11 cellular contexts compared by ENCODE assay signal in the genomic region with DNA sequence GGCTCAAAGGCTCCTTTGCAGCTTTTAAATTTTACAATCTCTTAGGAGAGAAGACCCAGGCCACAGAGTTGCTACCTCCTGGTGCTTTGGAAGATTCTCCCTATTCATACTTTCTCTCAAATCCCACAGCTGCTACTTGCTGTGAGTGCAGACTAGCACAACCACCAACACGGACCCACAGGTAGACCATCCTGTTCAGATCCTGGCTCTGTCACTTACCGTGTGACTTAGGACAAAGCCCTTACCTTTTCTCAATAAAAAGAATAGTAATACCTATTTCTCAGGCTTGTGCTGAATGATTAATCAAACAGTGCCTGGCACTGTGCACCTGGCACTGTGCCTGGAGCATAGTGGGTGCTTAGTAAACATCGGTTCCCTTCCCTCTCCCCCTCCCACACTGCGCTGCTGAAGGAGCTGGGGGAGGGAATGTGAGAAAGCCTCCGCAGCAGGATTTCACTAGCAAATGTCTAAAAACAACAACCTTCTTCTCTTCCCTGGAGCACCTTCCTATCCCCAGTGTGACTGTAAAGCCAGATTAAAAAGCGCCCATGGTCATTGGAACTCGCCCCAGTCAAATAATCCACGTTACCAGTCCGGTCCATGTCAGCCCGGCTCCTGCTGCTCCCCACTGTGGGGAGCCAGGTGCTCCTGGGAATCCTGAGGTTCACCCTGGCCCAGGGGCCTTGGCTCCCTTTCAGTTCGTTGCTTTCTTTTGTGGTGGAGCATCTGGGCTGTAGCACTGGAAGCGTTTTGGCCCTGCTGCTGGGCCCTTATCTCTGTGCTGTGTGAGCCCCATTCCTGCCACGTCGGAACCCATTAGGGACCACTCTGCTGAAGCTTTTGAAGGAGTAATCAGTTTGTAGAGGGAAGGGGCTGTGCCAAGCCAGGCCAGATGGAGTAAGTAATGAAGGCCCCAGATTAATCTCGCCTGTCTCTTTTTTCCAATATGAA.
DNase-seq lines count a peak whose midpoint lies in the region; ATAC-seq, FAIRE-seq and TF ChIP-seq lines count a peak whose summit lies in the region.
"Had no signal": no experiment of that assay in that cellular context is flagged by ENCODE, and none has a peak within 500 bp of the region (broad histone marks: within the 10 kb centered on the region; RNA-seq: fewer than 3 reads in every experiment).

No MANE protein-coding gene starts in this region.

- H3K4me2 ChIP-seq in KMS-11 (no peak overlapping the region), astrocyte (ENCODE audit: low read length) (peak overlapping the region; percentile 17), hepatocyte (peak overlapping the region; percentile 5)

- no peaks in the 10 kb centered on the region for H3K9me2 ChIP-seq in hepatocyte (replicated peaks; ENCODE audit: insufficient read depth)

- H3K4me3 ChIP-seq in KMS-11 (IDR thresholded peaks at IDR 0.05; ENCODE audit: insufficient read depth, low read depth, low read length) (no peak overlapping the region), astrocyte (ENCODE audit: insufficient read depth, low read depth, low read length) (no peak overlapping the region), hepatocyte (no peak overlapping the region), stomach (no peak overlapping the region)

- H3K27me3 ChIP-seq in KMS-11 (ENCODE audit: insufficient read depth, low read depth): no peaks in the 10 kb centered on the region
- H3K27me3 ChIP-seq in astrocyte (ENCODE audit: insufficient read depth, low read length): peaks cover 4% of the 10 kb centered on the region
- no peaks in the 10 kb centered on the region for H3K27me3 ChIP-seq in hepatocyte
- H3K27me3 ChIP-seq in stomach: no peaks in the 10 kb centered on the region

- H3K9me3 ChIP-seq in astrocyte (ENCODE audit: insufficient read depth, low read depth, low read length) (peaks cover 5% of the 10 kb centered on the region), hepatocyte (ENCODE audit: low read depth) (no peaks in the 10 kb centered on the region), stomach (no peaks in the 10 kb centered on the region)

- H3K36me3 Mint-ChIP-seq in astrocyte (ENCODE audit: low read depth, unreplicated experiment): peaks cover 8% of the 10 kb centered on the region

- no peak overlapping the region for H3K4me3 Mint-ChIP-seq in astrocyte (ENCODE audit: unreplicated experiment)

- WGBS in hepatocyte (ENCODE audit: low lambda C conversion rate, missing lambda C conversion rate): 76% methylated on average over 15 of the region's 15 CpGs
- WGBS in stomach, 5 donors: 29 to 48% (median 46%) methylated on average over 13 to 15 of the region's 15 CpGs

- peaks cover 10% of the 10 kb centered on the region for H3K27me3 Mint-ChIP-seq in astrocyte (ENCODE audit: low read depth, unreplicated experiment)

- TF ChIP-seq CTCF in KMS-11 (conservative IDR thresholded peaks at IDR 0.05; ENCODE audit: low read depth, low read length) (no peak), astrocyte (IDR thresholded peaks at IDR 0.05; ENCODE audit: insufficient read depth, low read depth, low read length) (no peak), hepatocyte (IDR thresholded peaks at IDR 0.05; ENCODE audit: poor library complexity) (no peak), stomach (IDR thresholded peaks at IDR 0.05) (no peak)

- H3K27ac ChIP-seq in KMS-11 (no peak overlapping the region), astrocyte (ENCODE audit: low read depth, low read length) (no peak overlapping the region), hepatocyte (peak overlapping the region; percentile 57), stomach (peak overlapping the region; percentile 48 to 77 (median 71))

- H3K4me1 ChIP-seq in KMS-11 (ENCODE audit: low read depth, poor library complexity, severe bottlenecking) (peaks cover 12% of the 10 kb centered on the region), astrocyte (ENCODE audit: insufficient read depth, low read length) (no peaks in the 10 kb centered on the region), hepatocyte (ENCODE audit: insufficient read depth) (peaks cover 7% of the 10 kb centered on the region), stomach (peaks cover 5 to 28% (median 16%) of the 10 kb centered on the region in 4 donors)

- peak; percentile 75 for DNase-seq in astrocyte (ENCODE audit: low read depth)
- no peak for DNase-seq in hepatocyte (ENCODE audit: low spot score)
- peak; percentile 45 for DNase-seq in stomach
- DNase-seq in stimulated activated CD8-positive, alpha-beta memory T cell treated with anti-CD3 and anti-CD28 coated beads, Interleukin-4, amount 100 ng/mL, for 48 hours: no peak
- DNase-seq in HuH-7 (ENCODE audit: low spot score): no peak
- DNase-seq: activated T-cell treated with anti-CD3 and anti-CD28 coated beads for 4 hours; cerebellar nuclear complex; NK-92 treated with Interleukin-12 subunit alpha and Interleukin-12 subunit beta, amount 100 ng/mL, for 24 hours had no signal

- no peak for TF ChIP-seq POLR2A in stomach (IDR thresholded peaks at IDR 0.05)

- no peak overlapping the region for H3K9ac ChIP-seq in KMS-11
- no peak overlapping the region for H3K9ac ChIP-seq in astrocyte (ENCODE audit: low read length)

- TF ChIP-seq EP300 in stomach (IDR thresholded peaks at IDR 0.05): no peak

- H3K27ac Mint-ChIP-seq in astrocyte (ENCODE audit: unreplicated experiment): no peak overlapping the region

- intact Hi-C loops in stomach (cut with DNase I; ENCODE audit: low total_unique reads): no loop called here

- peaks cover 5% of the 10 kb centered on the region for H3K4me1 Mint-ChIP-seq in astrocyte (ENCODE audit: low read depth, unreplicated experiment)

- no peaks in the 10 kb centered on the region for H4K20me1 ChIP-seq in KMS-11 (ENCODE audit: insufficient read depth)
- H4K20me1 ChIP-seq in astrocyte (ENCODE audit: insufficient read depth, low read length): no peaks in the 10 kb centered on the region
- no peaks in the 10 kb centered on the region for H4K20me1 ChIP-seq in hepatocyte (ENCODE audit: insufficient read depth, poor library complexity, severe bottlenecking)

- H3K36me3 ChIP-seq in KMS-11 (ENCODE audit: insufficient read depth) (no peaks in the 10 kb centered on the region), astrocyte (ENCODE audit: insufficient read depth, low read length) (no peaks in the 10 kb centered on the region), hepatocyte (replicated peaks; ENCODE audit: insufficient read depth, low read depth) (no peaks in the 10 kb centered on the region), stomach (no peaks in the 10 kb centered on the region)

- ATAC-seq in GM19324 (IDR thresholded peaks at IDR 0.05; ENCODE audit: low FRiP score, unreplicated experiment): no peak
- ATAC-seq in GM18909 (IDR thresholded peaks at IDR 0.05; ENCODE audit: poor library complexity, unreplicated experiment): no peak

- H2AFZ ChIP-seq in KMS-11 (ENCODE audit: low read depth) (peak overlapping the region; percentile 52; the same call in 1 of the 2 replicates), astrocyte (ENCODE audit: low read depth, low read length) (no peak overlapping the region), hepatocyte (no peak overlapping the region)

- H3K79me2 ChIP-seq in KMS-11 (ENCODE audit: insufficient read depth, low read depth): no peaks in the 10 kb centered on the region
- H3K79me2 ChIP-seq in astrocyte (ENCODE audit: insufficient read depth, low read length): no peaks in the 10 kb centered on the region
- H3K79me2 ChIP-seq in hepatocyte: no peaks in the 10 kb centered on the region

- peaks cover 30% of the 10 kb centered on the region for H3K9me3 Mint-ChIP-seq in astrocyte (ENCODE audit: unreplicated experiment)

- FAIRE-seq in astrocyte (lab: Jason Lieb, UNC): no peak

Comparison
In these comparisons a context has a peak if more than half of its experiments do, and no peak if none do; other contexts are left out.
1. H3K27ac ChIP-seq: peak in hepatocyte (single experiment) and stomach (5 of 5); none in KMS-11 (single experiment) and astrocyte (single experiment).
2. DNase-seq: peak in astrocyte (single experiment) and stomach (single experiment); none in hepatocyte (single experiment), stimulated activated CD8-positive, alpha-beta memory T cell treated with anti-CD3 and anti-CD28 coated beads, Interleukin-4, amount 100 ng/mL, for 48 hours (single experiment) and HuH-7 (single experiment).